Comparison of ENCODE assay signal across 11 cellular contexts in genomic region chr14:100568164-100568997, GRCh38. TPM values are rescaled to one million over a fixed set of nuclear protein-coding genes. Genes with fewer than 3 reads are reported as not detected.
A peak's percentile ranks its signal among the peaks of the same experiment; 100 is the strongest.
DNase-seq lines count a peak whose midpoint lies in the region; ATAC-seq and TF ChIP-seq lines count a peak whose summit lies in the region.
"Had no signal": no experiment of that assay in that cellular context is flagged by ENCODE, and none has a peak within 500 bp of the region (broad histone marks: within the 10 kb centered on the region; RNA-seq: fewer than 3 reads in every experiment).

No MANE protein-coding gene starts in this region.

- ATAC-seq in activated CD4-positive, alpha-beta T cell treated with anti-CD3 and anti-CD28 coated beads for 36 hours: peak; percentile 11
- ATAC-seq in memory B cell (ENCODE audit: low read depth): peak; percentile 6
- no peak for ATAC-seq in GM18873 (IDR thresholded peaks at IDR 0.05; ENCODE audit: low FRiP score, unreplicated experiment)
- no peak for ATAC-seq in HG03342 (IDR thresholded peaks at IDR 0.05; ENCODE audit: unreplicated experiment)

- peaks cover 5% of the 10 kb centered on the region for H3K4me1 Mint-ChIP-seq in activated CD4-positive, alpha-beta T cell treated with anti-CD3 and anti-CD28 coated beads for 36 hours
- peaks cover 38% of the 10 kb centered on the region for H3K4me1 Mint-ChIP-seq in brain
- peaks cover 12% of the 10 kb centered on the region for H3K4me1 Mint-ChIP-seq in memory B cell

- no peak overlapping the region for H3K27ac ChIP-seq in thymus (ENCODE audit: low read depth)
- H3K27ac ChIP-seq: SJSA1 had no signal

- peaks cover 21% of the 10 kb centered on the region for H3K27me3 Mint-ChIP-seq in activated CD4-positive, alpha-beta T cell treated with anti-CD3 and anti-CD28 coated beads for 36 hours
- H3K27me3 Mint-ChIP-seq in brain: peaks cover 71% of the 10 kb centered on the region
- peaks cover 32% of the 10 kb centered on the region for H3K27me3 Mint-ChIP-seq in memory B cell

- in situ Hi-C loops in KBM-7 (cut with MboI; ENCODE audit: low pct_unique_long_range_greater_than_20kb, low sequenced_read_pairs): no loop called here

- WGBS in thymus: 1% methylated on average over 100 of the region's 100 CpGs

- intact Hi-C loops in activated CD4-positive, alpha-beta T cell treated with anti-CD3 and anti-CD28 coated beads for 36 hours (cut with DNase I, micrococcal nuclease): no loop called here

- H3K9me3 ChIP-seq in thymus (ENCODE audit: control insufficient read depth): no peaks in the 10 kb centered on the region
- H3K9me3 ChIP-seq: SJSA1 had no signal

- TF ChIP-seq CTCF in brain (conservative IDR thresholded peaks at IDR 0.05): no peak

- H3K36me3 ChIP-seq in thymus (ENCODE audit: control insufficient read depth, insufficient read depth): no peaks in the 10 kb centered on the region
- H3K36me3 ChIP-seq: SJSA1 had no signal

- H3K4me3 ChIP-seq in thymus (ENCODE audit: low read length): peak overlapping the region; percentile 26
- H3K4me3 ChIP-seq: SJSA1 had no signal

- H3K27ac Mint-ChIP-seq in activated CD4-positive, alpha-beta T cell treated with anti-CD3 and anti-CD28 coated beads for 36 hours: no peak overlapping the region
- no peak overlapping the region for H3K27ac Mint-ChIP-seq in brain
- no peak overlapping the region for H3K27ac Mint-ChIP-seq in memory B cell

- H3K9me3 Mint-ChIP-seq in activated CD4-positive, alpha-beta T cell treated with anti-CD3 and anti-CD28 coated beads for 36 hours (ENCODE audit: low read depth): no peaks in the 10 kb centered on the region
- H3K9me3 Mint-ChIP-seq in brain (peaks cover 0 to 5% (median 0%) of the 10 kb centered on the region in 5 experiments), memory B cell (no peaks in the 10 kb centered on the region)

- POLR2A ChIA-PET in activated CD4-positive, alpha-beta T cell treated with anti-CD3 and anti-CD28 coated beads for 36 hours (lab: Charles Lee): no interaction called here

- peaks cover 67% of the 10 kb centered on the region for H3K27me3 ChIP-seq in thymus (ENCODE audit: control insufficient read depth, insufficient read depth)

- H3K4me3 Mint-ChIP-seq in activated CD4-positive, alpha-beta T cell treated with anti-CD3 and anti-CD28 coated beads for 36 hours: no peak overlapping the region
- H3K4me3 Mint-ChIP-seq in brain (peak overlapping the region in 4 of 5 experiments; percentile 32 to 77 (median 70)), memory B cell (peak overlapping the region; percentile 59)

- no peaks in the 10 kb centered on the region for H3K36me3 Mint-ChIP-seq in activated CD4-positive, alpha-beta T cell treated with anti-CD3 and anti-CD28 coated beads for 36 hours (ENCODE audit: low read depth)
- H3K36me3 Mint-ChIP-seq in brain (no peaks in the 10 kb centered on the region), memory B cell (no peaks in the 10 kb centered on the region)

- H3K4me1 ChIP-seq in thymus (ENCODE audit: control insufficient read depth, insufficient read depth, low read length): peaks cover 11% of the 10 kb centered on the region

- CTCF ChIA-PET in activated CD4-positive, alpha-beta T cell treated with anti-CD3 and anti-CD28 coated beads for 36 hours (lab: Charles Lee): interaction anchor here (0.5 to 0.6 kb wide), 2 partner anchors 1112 to 1435 kb away, joined by 3 read pairs; no protein-coding TSS in a partner anchor

- DNase-seq in activated CD4-positive, alpha-beta T cell treated with anti-CD3 and anti-CD28 coated beads for 36 hours: no peak
- DNase-seq in activated CD4-positive, alpha-beta T cell treated with anti-CD3 and anti-CD28 coated beads, Interleukin-2, amount 50 U/mL, for 4 hours: no peak
- DNase-seq in memory B cell (ENCODE audit: low spot score in 2 of 2): no peak
- no peak for DNase-seq in KBM-7
- DNase-seq: MM.1S had no signal

RNA-seq across cellular contexts. Expression of gene BEGAIN, which starts 18.8 kb away (rescaled TPM):
- total RNA-seq in activated CD4-positive, alpha-beta T cell treated with anti-CD3 and anti-CD28 coated beads for 36 hours: 1 to 10 TPM; 3.1 to 3.5 TPM
- polyA plus RNA-seq in brain (ENCODE audit: insufficient read depth, low read depth, low replicate concordance) (19.3 TPM), thymus (1.0 TPM)
- total RNA-seq: fibroblast of villous mesenchyme, SJSA1 had no signal

Comparison
In these comparisons a context has a peak if more than half of its experiments do, and no peak if none do; other contexts are left out.
1. ATAC-seq: peak in activated CD4-positive, alpha-beta T cell treated with anti-CD3 and anti-CD28 coated beads for 36 hours (single experiment) and memory B cell (single experiment); none in GM18873 (single experiment) and HG03342 (single experiment).